ENCODE assay signal across 18 cellular contexts in genomic region chr2:163692611-163693482, GRCh38. TPM values are rescaled to one million over a fixed set of nuclear protein-coding genes. Genes with fewer than 3 reads are reported as not detected.
DNase-seq lines count a peak whose midpoint lies in the region; ATAC-seq and TF ChIP-seq lines count a peak whose summit lies in the region.
"Had no signal": no experiment of that assay in that cellular context is flagged by ENCODE, and none has a peak within 500 bp of the region (broad histone marks: within the 10 kb centered on the region; RNA-seq: fewer than 3 reads in every experiment).

No MANE protein-coding gene starts in this region.

- no peaks in the 10 kb centered on the region for H3K9me3 ChIP-seq in AG04450 (ENCODE audit: control insufficient read depth, insufficient read depth, low read length)
- no peaks in the 10 kb centered on the region for H3K9me3 ChIP-seq in PC-3 (ENCODE audit: low read length)
- no peaks in the 10 kb centered on the region for H3K9me3 ChIP-seq in neural progenitor cell (ENCODE audit: low read depth)
- no peaks in the 10 kb centered on the region for H3K9me3 ChIP-seq in CD8-positive, alpha-beta T cell (ENCODE audit: low read length)
- H3K9me3 ChIP-seq in upper lobe of left lung = no peaks in the 10 kb centered on the region
- H3K9me3 ChIP-seq: thyroid gland had no signal

- no peaks in the 10 kb centered on the region for H4K20me1 ChIP-seq in PC-3 (ENCODE audit: low read length)
- peaks cover 6% of the 10 kb centered on the region for H4K20me1 ChIP-seq in neural progenitor cell (ENCODE audit: low read depth)

- H3K4me3 ChIP-seq in AG04450 (ENCODE audit: low read depth, low read length) = no peak overlapping the region
- no peak overlapping the region for H3K4me3 ChIP-seq in PC-3 (ENCODE audit: low read length)
- H3K4me3 ChIP-seq in fibroblast of mammary gland (ENCODE audit: control insufficient read depth, low read depth, low read length) = no peak overlapping the region
- H3K4me3 ChIP-seq in neural progenitor cell = no peak overlapping the region
- no peak overlapping the region for H3K4me3 ChIP-seq in CD8-positive, alpha-beta T cell (ENCODE audit: low read depth, low read length)
- no peak overlapping the region for H3K4me3 ChIP-seq in upper lobe of left lung
- H3K4me3 ChIP-seq: thyroid gland had no signal

- CTCF ChIA-PET in AG04450 (lab: Charles Lee) (interaction anchor here (1.1 to 1.9 kb wide), 4 partner anchors 11 to 347 kb away, joined by 3 to 5 read pairs (median 4); partner anchors contain the start of gene FIGN), PC-3 (lab: Charles Lee) (interaction anchor here (0.7 to 1.0 kb wide), 2 partner anchors 87 to 368 kb away, joined by 3 to 4 read pairs; no protein-coding TSS in a partner anchor)
- CTCF ChIA-PET in CD8-positive, alpha-beta T cell (lab: Charles Lee) = no interaction called here

- no peak overlapping the region for H3K9ac ChIP-seq in PC-3 (ENCODE audit: low read length)
- no peak overlapping the region for H3K9ac ChIP-seq in neural progenitor cell

- H3F3A ChIP-seq in PC-3 (ENCODE audit: low read length, unreplicated experiment) (no peaks in the 10 kb centered on the region), neural progenitor cell (ENCODE audit: low read depth) (peaks cover 18% of the 10 kb centered on the region)

- H3K36me3 Mint-ChIP-seq in neural progenitor cell = peaks cover 10% of the 10 kb centered on the region
- no peaks in the 10 kb centered on the region for H3K36me3 Mint-ChIP-seq in CD8-positive, alpha-beta T cell
- H3K36me3 Mint-ChIP-seq: IgD-negative memory B cell, memory B cell had no signal

- H3K27ac Mint-ChIP-seq in neural progenitor cell = no peak overlapping the region
- no peak overlapping the region for H3K27ac Mint-ChIP-seq in CD8-positive, alpha-beta T cell
- H3K27ac Mint-ChIP-seq: IgD-negative memory B cell, memory B cell had no signal

- TF ChIP-seq CTCF in AG04450 (IDR thresholded peaks at IDR 0.05; ENCODE audit: low read depth, low read length) = no peak
- no peak for TF ChIP-seq CTCF in PC-3 (conservative IDR thresholded peaks at IDR 0.05; ENCODE audit: low read depth, low read length)
- no peak for TF ChIP-seq CTCF in fibroblast of mammary gland (conservative IDR thresholded peaks at IDR 0.05; ENCODE audit: control insufficient read depth, insufficient read depth, low read depth, low read length)
- TF ChIP-seq CTCF in neural progenitor cell (IDR thresholded peaks at IDR 0.05) = no peak
- no peak for TF ChIP-seq CTCF in CD8-positive, alpha-beta T cell (IDR thresholded peaks at IDR 0.05)
- no peak for TF ChIP-seq CTCF in upper lobe of left lung (IDR thresholded peaks at IDR 0.05)

- ATAC-seq in PC-3 (peak; percentile 70), upper lobe of left lung (ENCODE audit: low FRiP score in 2 of 2) (no peak)
- no peak for ATAC-seq in CD8-positive, alpha-beta T cell

- H3K36me3 ChIP-seq in PC-3 (ENCODE audit: low read depth, low read length) = no peaks in the 10 kb centered on the region
- H3K36me3 ChIP-seq in neural progenitor cell = no peaks in the 10 kb centered on the region
- H3K36me3 ChIP-seq in CD8-positive, alpha-beta T cell (ENCODE audit: insufficient read depth, low read length) = no peaks in the 10 kb centered on the region
- H3K36me3 ChIP-seq in upper lobe of left lung = no peaks in the 10 kb centered on the region
- H3K36me3 ChIP-seq: thyroid gland had no signal

- 69% methylated on average over 7 of the region's 7 CpGs for WGBS in upper lobe of left lung, 2 donors

- H2AFZ ChIP-seq in PC-3 (ENCODE audit: low read length) (0 out of 2 replicates have a peak overlapping the region, but pooled peaks have one; percentile 28), neural progenitor cell (replicated peaks) (no peak overlapping the region)

- H3K4me1 Mint-ChIP-seq in neural progenitor cell = peaks cover 20% of the 10 kb centered on the region
- H3K4me1 Mint-ChIP-seq in CD8-positive, alpha-beta T cell (ENCODE audit: low read depth) = no peaks in the 10 kb centered on the region
- H3K4me1 Mint-ChIP-seq: IgD-negative memory B cell, memory B cell had no signal

- H3K9me2 ChIP-seq in PC-3 (replicated peaks; ENCODE audit: low read length) = no peaks in the 10 kb centered on the region

- POLR2A ChIA-PET in AG04450 (lab: Yijun Ruan, JAX) (no interaction called here), PC-3 (lab: Charles Lee; ENCODE audit: unreplicated experiment) (interaction anchor here (0.6 kb wide), 1 partner anchor 347 kb away, joined by 3 read pairs; no protein-coding TSS in a partner anchor)
- POLR2A ChIA-PET in CD8-positive, alpha-beta T cell (lab: Charles Lee) = no interaction called here

- no TSS peak for BruUV-seq in PC-3 (replicated peaks; lab: Mats Ljungman, UMichigan)

- no peak for TF ChIP-seq EP300 in upper lobe of left lung (IDR thresholded peaks at IDR 0.05)

- H3K27me3 ChIP-seq in AG04450 (ENCODE audit: control insufficient read depth, insufficient read depth, low read length) = no peaks in the 10 kb centered on the region
- no peaks in the 10 kb centered on the region for H3K27me3 ChIP-seq in PC-3 (ENCODE audit: low read length)
- H3K27me3 ChIP-seq in neural progenitor cell = no peaks in the 10 kb centered on the region
- no peaks in the 10 kb centered on the region for H3K27me3 ChIP-seq in CD8-positive, alpha-beta T cell (ENCODE audit: insufficient read depth, low read length)
- H3K27me3 ChIP-seq in upper lobe of left lung = no peaks in the 10 kb centered on the region
- H3K27me3 ChIP-seq: thyroid gland had no signal

- peak overlapping the region; percentile 38 for H3K4me2 ChIP-seq in PC-3 (ENCODE audit: low read length)
- peak overlapping the region; percentile 7 for H3K4me2 ChIP-seq in neural progenitor cell

- DNase-seq in AG04450 (ENCODE audit: low read depth, low spot score) (peak; percentile 3), PC-3 (peak; percentile 27), fibroblast of mammary gland (ENCODE audit: low read depth) (peak; percentile 15), neural progenitor cell (ENCODE audit: low spot score) (no peak), SW 1271 (lab: John Stamatoyannopoulos, UW) (no peak), putamen (ENCODE audit: low spot score) (no peak), upper lobe of left lung (no peak)
- DNase-seq in CD8-positive, alpha-beta T cell = no peak
- DNase-seq: activated CD4-positive, alpha-beta T cell treated with anti-CD3 and anti-CD28 coated beads, Interleukin-2, amount 50 U/mL, for 1 hour; AML-193; NCI-H146; NCI-H524; nucleus accumbens; stimulated activated CD4-positive, alpha-beta T cell treated with anti-CD3 and anti-CD28 coated beads, Interleukin-12 subunit alpha, Interleukin-12 subunit beta, amount 100 ng/mL, for 4 hours; T-helper 2 cell; thyroid gland had no signal

- no peak for TF ChIP-seq POLR2A in upper lobe of left lung (IDR thresholded peaks at IDR 0.05)

- H3K9me3 Mint-ChIP-seq in neural progenitor cell = no peaks in the 10 kb centered on the region
- H3K9me3 Mint-ChIP-seq in CD8-positive, alpha-beta T cell = no peaks in the 10 kb centered on the region

- no peaks in the 10 kb centered on the region for H3K27me3 Mint-ChIP-seq in neural progenitor cell (ENCODE audit: insufficient read depth, low read depth)
- H3K27me3 Mint-ChIP-seq in CD8-positive, alpha-beta T cell (ENCODE audit: low read depth) = no peaks in the 10 kb centered on the region
- H3K27me3 Mint-ChIP-seq: IgD-negative memory B cell, memory B cell had no signal

- H3K27ac ChIP-seq in AG04450 (ENCODE audit: low read depth, low read length) = no peak overlapping the region
- no peak overlapping the region for H3K27ac ChIP-seq in PC-3 (ENCODE audit: low read length)
- H3K27ac ChIP-seq in neural progenitor cell = peak overlapping the region; percentile 43
- no peak overlapping the region for H3K27ac ChIP-seq in CD8-positive, alpha-beta T cell (ENCODE audit: low read depth, low read length)
- H3K27ac ChIP-seq in upper lobe of left lung = no peak overlapping the region

- intact Hi-C loops in PC-3 (cut with micrococcal nuclease) = no loop called here
- intact Hi-C loops in CD8-positive, alpha-beta T cell (cut with DNase I, micrococcal nuclease) = no loop called here

- peaks cover 7% of the 10 kb centered on the region for H3K4me1 ChIP-seq in PC-3 (ENCODE audit: insufficient read depth, low read length)
- H3K4me1 ChIP-seq in neural progenitor cell = peaks cover 57% of the 10 kb centered on the region
- no peaks in the 10 kb centered on the region for H3K4me1 ChIP-seq in CD8-positive, alpha-beta T cell (ENCODE audit: insufficient read depth, low read length)
- H3K4me1 ChIP-seq in upper lobe of left lung = no peaks in the 10 kb centered on the region
- H3K4me1 ChIP-seq: thyroid gland had no signal

- no peaks in the 10 kb centered on the region for H3K79me2 ChIP-seq in PC-3 (ENCODE audit: low read length)
- H3K79me2 ChIP-seq in neural progenitor cell (ENCODE audit: low read depth) = peaks cover 100% of the 10 kb centered on the region

- no peak overlapping the region for H3K4me3 Mint-ChIP-seq in neural progenitor cell
- H3K4me3 Mint-ChIP-seq in CD8-positive, alpha-beta T cell = no peak overlapping the region
- H3K4me3 Mint-ChIP-seq: IgD-negative memory B cell, memory B cell had no signal

RNA-seq across cellular contexts. Expression of gene FIGN, which starts 43.0 kb away (rescaled TPM):
- 2.1 and 2.2 TPM in 2 replicates for polyA plus RNA-seq in AG04450 (2011; rRNA removed)
- polyA minus RNA-seq in AG04450 (2011; rRNA and poly(A)+ RNA removed) = 3.4 and 6.3 TPM in 2 replicates
- total RNA-seq in PC-3 (2014; rRNA removed) (1.3 and 1.5 TPM in 2 replicates), neural progenitor cell (ENCODE audit: low replicate concordance) (27.7 and 41.1 TPM in 2 replicates), upper lobe of left lung (1 to 10 TPM in 5 of 6 donors, under 1 TPM in 1; 0.91 to 4.5 (median 4.1) TPM)
- total RNA-seq in CD8-positive, alpha-beta T cell = not detected
- polyA plus RNA-seq: IgD-negative memory B cell had no signal

Comparison
In these comparisons a context has a peak if more than half of its experiments do, and no peak if none do; other contexts are left out.
1. DNase-seq: peak in AG04450 (single experiment), PC-3 (single experiment) and fibroblast of mammary gland (single experiment); none in neural progenitor cell (single experiment), CD8-positive, alpha-beta T cell (0 of 7), SW 1271 (0 of 2), putamen (single experiment) and upper lobe of left lung (0 of 2).